In genomic region chr5:134917070-134917831, GRCh38 we compare ENCODE assay signal across 1 cellular context.
TF ChIP-seq lines count a peak whose summit lies in the region.

No MANE protein-coding gene starts in this region.

TF ChIP-seq in H1, 55 proteins besides CTCF, POLR2A, EP300 and RAD21:
- TF ChIP-seq HDAC2 (IDR thresholded peaks at IDR 0.05; ENCODE audit: borderline replicate concordance in 1 of 2, low read depth in 2 of 2, low read length in 2 of 2), result no peak
- no peak for TF ChIP-seq TCF12 (IDR thresholded peaks at IDR 0.05; ENCODE audit: low read depth, low read length)
- no peak for TF ChIP-seq ATF2 (IDR thresholded peaks at IDR 0.05; ENCODE audit: low read length)
- no peak for TF ChIP-seq RBBP5 (IDR thresholded peaks at IDR 0.05; ENCODE audit: borderline replicate concordance, low read depth, low read length)
- TF ChIP-seq E2F6 (IDR thresholded peaks at IDR 0.05), result no peak
